ENCODE assay signal across 8 cellular contexts in genomic region chr1:75785964-75786853, GRCh38. TPM values are rescaled to one million over a fixed set of nuclear protein-coding genes. Genes with fewer than 3 reads are reported as not detected.
DNase-seq lines count a peak whose midpoint lies in the region; ATAC-seq and TF ChIP-seq lines count a peak whose summit lies in the region.

TSS of gene RABGGTB (plus strand) at chr1:75786256. CDS start at chr1:75786272, 16 bp downstream.

- H3K27me3 Mint-ChIP-seq in T-helper 1 cell treated with Interleukin-12 subunit alpha and Interleukin-12 subunit beta and Interleukin-4 antibody, amounts not matched to agents 30 μg/mL and 1 μg/mL, for 36 hours (ENCODE audit: low read depth): peaks cover 6% of the 10 kb centered on the region

- peak within 1 kb of the TSS; percentile 86 for H3K27ac ChIP-seq in upper lobe of right lung

- H3K27me3 ChIP-seq in upper lobe of right lung: no peaks in the 10 kb centered on the region

- peaks cover 39% of the 10 kb centered on the region for H3K4me1 Mint-ChIP-seq in T-helper 1 cell treated with Interleukin-12 subunit alpha and Interleukin-12 subunit beta and Interleukin-4 antibody, amounts not matched to agents 30 μg/mL and 1 μg/mL, for 36 hours (ENCODE audit: low read depth)

- H3K4me1 ChIP-seq in upper lobe of right lung: peaks cover 41% of the 10 kb centered on the region

- in situ Hi-C loops in GM13977 (cut with MboI; ENCODE audit: low pct_unique_long_range_greater_than_20kb, low sequenced_read_pairs, unreplicated experiment): no loop called here

- peaks cover 27% of the 10 kb centered on the region for H3K36me3 ChIP-seq in upper lobe of right lung

- H3K4me3 Mint-ChIP-seq in T-helper 1 cell treated with Interleukin-12 subunit alpha and Interleukin-12 subunit beta and Interleukin-4 antibody, amounts not matched to agents 30 μg/mL and 1 μg/mL, for 36 hours: peak within 1 kb of the TSS; percentile 98

- no peaks in the 10 kb centered on the region for H3K9me3 ChIP-seq in upper lobe of right lung

- intact Hi-C loops in left cardiac atrium (cut with DNase I) (loop anchor here in 1 of 2 donors (5.0 kb wide), 1 partner anchor 64 kb away; the partner anchor contains the start of gene ACADM), posterior vena cava (cut with DNase I) (no loop called here), upper lobe of right lung (cut with DNase I) (no loop called here)

- ATAC-seq in HG02884 (IDR thresholded peaks at IDR 0.05; ENCODE audit: unreplicated experiment) (peak; percentile 72), left cardiac atrium (peak; percentile 98 to 99), upper lobe of right lung (peak; percentile 100)

- no peaks in the 10 kb centered on the region for H3K9me3 Mint-ChIP-seq in T-helper 1 cell treated with Interleukin-12 subunit alpha and Interleukin-12 subunit beta and Interleukin-4 antibody, amounts not matched to agents 30 μg/mL and 1 μg/mL, for 36 hours

- peak within 1 kb of the TSS; percentile 97 for H3K27ac Mint-ChIP-seq in T-helper 1 cell treated with Interleukin-12 subunit alpha and Interleukin-12 subunit beta and Interleukin-4 antibody, amounts not matched to agents 30 μg/mL and 1 μg/mL, for 36 hours

- H3K4me3 ChIP-seq in upper lobe of right lung: peak within 1 kb of the TSS; percentile 77

- H3K36me3 Mint-ChIP-seq in T-helper 1 cell treated with Interleukin-12 subunit alpha and Interleukin-12 subunit beta and Interleukin-4 antibody, amounts not matched to agents 30 μg/mL and 1 μg/mL, for 36 hours (ENCODE audit: low read depth): peaks cover 43% of the 10 kb centered on the region

- DNase-seq in GM13977 (ENCODE audit: low spot score) (peak; percentile 84), NCI-H1694 (lab: John Stamatoyannopoulos, UW) (peak; percentile 94), amniotic stem cell (lab: John Stamatoyannopoulos, UW) (peak; percentile 92), left cardiac atrium (peak; percentile 95), posterior vena cava (ENCODE audit: low spot score) (peak; percentile 98), upper lobe of right lung (peak; percentile 96)

- TF ChIP-seq CTCF in GM13977 (IDR thresholded peaks at IDR 0.05; ENCODE audit: extremely low read depth, insufficient read depth, missing control alignments) (no peak), upper lobe of right lung (IDR thresholded peaks at IDR 0.05) (no peak)

RNA-seq across cellular contexts. Expression of gene RABGGTB, which starts in this region (rescaled TPM):
- 10 to 100 TPM; 46.8 to 71.8 TPM for total RNA-seq in left cardiac atrium
- total RNA-seq in posterior vena cava: 10 to 100 TPM; 49.7 to 49.9 TPM
- 71.6 TPM for total RNA-seq in upper lobe of right lung

Comparison
In these comparisons a context has a peak if more than half of its experiments do, and no peak if none do; other contexts are left out.
1. Peak in every context shown above with its lines: DNase-seq, ATAC-seq, H3K4me3 ChIP-seq and H3K27ac ChIP-seq.